ENCODE assay signal across 1 cellular context in genomic region chr14:100681111-100681510, GRCh38.
TF ChIP-seq lines count a peak whose summit lies in the region.

No MANE protein-coding gene starts in this region.

TF ChIP-seq in H1, 55 proteins besides CTCF, POLR2A, EP300 and RAD21:
- no peak for TF ChIP-seq NRF1 (IDR thresholded peaks at IDR 0.05; ENCODE audit: low read depth, low read length)
- no peak for TF ChIP-seq CBX5 (IDR thresholded peaks at IDR 0.05; ENCODE audit: low read depth, low read length)
- no peak for TF ChIP-seq BCL11A (IDR thresholded peaks at IDR 0.05; ENCODE audit: low read depth in 2 of 2, low read length in 2 of 2)
- TF ChIP-seq SIX5 (IDR thresholded peaks at IDR 0.05; ENCODE audit: low read depth, low read length): no peak
- TF ChIP-seq KDM5A (IDR thresholded peaks at IDR 0.05; ENCODE audit: low read length): no peak
- no peak for TF ChIP-seq SIN3A (conservative IDR thresholded peaks at IDR 0.05 in 1 of 2, IDR thresholded peaks at IDR 0.05 in 1 of 2; ENCODE audit: low read depth in 1 of 2, low read length in 2 of 2)
- TF ChIP-seq SP4 (IDR thresholded peaks at IDR 0.05; ENCODE audit: low read length): no peak
- no peak for TF ChIP-seq KDM1A (IDR thresholded peaks at IDR 0.05; ENCODE audit: borderline replicate concordance, low read length)
- TF ChIP-seq POU5F1 (IDR thresholded peaks at IDR 0.05; ENCODE audit: low read depth, low read length): no peak
